In genomic region chr1:172531412-172531811, GRCh38 we compare ENCODE assay signal across 1 cellular context.
TF ChIP-seq lines count a peak whose summit lies in the region.

No MANE protein-coding gene starts in this region.

TF ChIP-seq in K562, 482 proteins besides CTCF, POLR2A, EP300 and RAD21 (continued from another document):
- TF ChIP-seq, protein P1, sequence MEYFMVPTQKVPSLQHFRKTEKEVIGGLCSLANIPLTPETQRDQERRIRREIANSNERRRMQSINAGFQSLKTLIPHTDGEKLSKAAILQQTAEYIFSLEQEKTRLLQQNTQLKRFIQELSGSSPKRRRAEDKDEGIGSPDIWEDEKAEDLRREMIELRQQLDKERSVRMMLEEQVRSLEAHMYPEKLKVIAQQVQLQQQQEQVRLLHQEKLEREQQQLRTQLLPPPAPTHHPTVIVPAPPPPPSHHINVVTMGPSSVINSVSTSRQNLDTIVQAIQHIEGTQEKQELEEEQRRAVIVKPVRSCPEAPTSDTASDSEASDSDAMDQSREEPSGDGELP (CRISPR knock-in tag; IDR thresholded peaks at IDR 0.05; ENCODE audit: borderline replicate concordance): no peak
- TF ChIP-seq IFI16 (CRISPR knock-in tag; IDR thresholded peaks at IDR 0.05) (no peak), RNF2 (IDR thresholded peaks at IDR 0.05) (no peak), PHB2 (IDR thresholded peaks at IDR 0.05; ENCODE audit: low read depth) (no peak), TCF3 (CRISPR knock-in tag; IDR thresholded peaks at IDR 0.05) (peak; percentile 16; the same call in 1 of the 2 replicates), RB1 (IDR thresholded peaks at IDR 0.05; ENCODE audit: low read depth) (no peak), DACH1 (IDR thresholded peaks at IDR 0.05; ENCODE audit: partially characterized antibody) (peak; percentile 56), ZNF512 (tag; IDR thresholded peaks at IDR 0.05) (0 out of 2 replicates have a peak, but pooled peaks have one; percentile 30), TAF9B (IDR thresholded peaks at IDR 0.05; ENCODE audit: partially characterized antibody) (peak; percentile 16), SMARCA5 (IDR thresholded peaks at IDR 0.05) (no peak), MYC (IDR thresholded peaks at IDR 0.05; ENCODE audit: low read depth, low read length) (no peak), MYC (CRISPR knock-in tag; IDR thresholded peaks at IDR 0.05; ENCODE audit: borderline replicate concordance, low read depth) (no peak), TEAD1 (CRISPR knock-in tag; IDR thresholded peaks at IDR 0.05) (no peak), ZNF785 (CRISPR knock-in tag; IDR thresholded peaks at IDR 0.05) (no peak), ZNF23 (CRISPR knock-in tag; IDR thresholded peaks at IDR 0.05) (no peak), HDAC1 (IDR thresholded peaks at IDR 0.05) (no peak), ZC3H4 (CRISPR knock-in tag; IDR thresholded peaks at IDR 0.05; ENCODE audit: borderline replicate concordance) (no peak), SAFB (IDR thresholded peaks at IDR 0.05; ENCODE audit: borderline replicate concordance, low read depth, low read length) (no peak), ZNF766 (CRISPR knock-in tag; conservative IDR thresholded peaks at IDR 0.05) (0 out of 2 replicates have a peak, but pooled peaks have one; percentile 11), ZBTB12 (CRISPR knock-in tag; IDR thresholded peaks at IDR 0.05) (no peak), USF2 (CRISPR knock-in tag; IDR thresholded peaks at IDR 0.05) (no peak), MYBL2 (IDR thresholded peaks at IDR 0.05; ENCODE audit: low read depth) (0 out of 2 replicates have a peak, but pooled peaks have one; percentile 1), MYBL2 (CRISPR knock-in tag; IDR thresholded peaks at IDR 0.05; ENCODE audit: borderline replicate concordance) (no peak), KAT7 (CRISPR knock-in tag; IDR thresholded peaks at IDR 0.05; ENCODE audit: borderline replicate concordance) (0 out of 2 replicates have a peak, but pooled peaks have one; percentile 5), CBFA2T3 (IDR thresholded peaks at IDR 0.05) (0 out of 2 replicates have a peak, but pooled peaks have one; percentile 43), WHSC1 (IDR thresholded peaks at IDR 0.05; ENCODE audit: low read length) (no peak), CBX2 (IDR thresholded peaks at IDR 0.05; ENCODE audit: insufficient read depth, low read length, poor library complexity, severe bottlenecking) (no peak), ZNF639 (CRISPR knock-in tag; conservative IDR thresholded peaks at IDR 0.05 in 1 of 2, IDR thresholded peaks at IDR 0.05 in 1 of 2) (no peak)
- TF ChIP-seq, protein P2, sequence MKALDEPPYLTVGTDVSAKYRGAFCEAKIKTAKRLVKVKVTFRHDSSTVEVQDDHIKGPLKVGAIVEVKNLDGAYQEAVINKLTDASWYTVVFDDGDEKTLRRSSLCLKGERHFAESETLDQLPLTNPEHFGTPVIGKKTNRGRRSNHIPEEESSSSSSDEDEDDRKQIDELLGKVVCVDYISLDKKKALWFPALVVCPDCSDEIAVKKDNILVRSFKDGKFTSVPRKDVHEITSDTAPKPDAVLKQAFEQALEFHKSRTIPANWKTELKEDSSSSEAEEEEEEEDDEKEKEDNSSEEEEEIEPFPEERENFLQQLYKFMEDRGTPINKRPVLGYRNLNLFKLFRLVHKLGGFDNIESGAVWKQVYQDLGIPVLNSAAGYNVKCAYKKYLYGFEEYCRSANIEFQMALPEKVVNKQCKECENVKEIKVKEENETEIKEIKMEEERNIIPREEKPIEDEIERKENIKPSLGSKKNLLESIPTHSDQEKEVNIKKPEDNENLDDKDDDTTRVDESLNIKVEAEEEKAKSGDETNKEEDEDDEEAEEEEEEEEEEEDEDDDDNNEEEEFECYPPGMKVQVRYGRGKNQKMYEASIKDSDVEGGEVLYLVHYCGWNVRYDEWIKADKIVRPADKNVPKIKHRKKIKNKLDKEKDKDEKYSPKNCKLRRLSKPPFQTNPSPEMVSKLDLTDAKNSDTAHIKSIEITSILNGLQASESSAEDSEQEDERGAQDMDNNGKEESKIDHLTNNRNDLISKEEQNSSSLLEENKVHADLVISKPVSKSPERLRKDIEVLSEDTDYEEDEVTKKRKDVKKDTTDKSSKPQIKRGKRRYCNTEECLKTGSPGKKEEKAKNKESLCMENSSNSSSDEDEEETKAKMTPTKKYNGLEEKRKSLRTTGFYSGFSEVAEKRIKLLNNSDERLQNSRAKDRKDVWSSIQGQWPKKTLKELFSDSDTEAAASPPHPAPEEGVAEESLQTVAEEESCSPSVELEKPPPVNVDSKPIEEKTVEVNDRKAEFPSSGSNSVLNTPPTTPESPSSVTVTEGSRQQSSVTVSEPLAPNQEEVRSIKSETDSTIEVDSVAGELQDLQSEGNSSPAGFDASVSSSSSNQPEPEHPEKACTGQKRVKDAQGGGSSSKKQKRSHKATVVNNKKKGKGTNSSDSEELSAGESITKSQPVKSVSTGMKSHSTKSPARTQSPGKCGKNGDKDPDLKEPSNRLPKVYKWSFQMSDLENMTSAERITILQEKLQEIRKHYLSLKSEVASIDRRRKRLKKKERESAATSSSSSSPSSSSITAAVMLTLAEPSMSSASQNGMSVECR (CRISPR knock-in tag; IDR thresholded peaks at IDR 0.05): no peak
- TF ChIP-seq, protein P3, sequence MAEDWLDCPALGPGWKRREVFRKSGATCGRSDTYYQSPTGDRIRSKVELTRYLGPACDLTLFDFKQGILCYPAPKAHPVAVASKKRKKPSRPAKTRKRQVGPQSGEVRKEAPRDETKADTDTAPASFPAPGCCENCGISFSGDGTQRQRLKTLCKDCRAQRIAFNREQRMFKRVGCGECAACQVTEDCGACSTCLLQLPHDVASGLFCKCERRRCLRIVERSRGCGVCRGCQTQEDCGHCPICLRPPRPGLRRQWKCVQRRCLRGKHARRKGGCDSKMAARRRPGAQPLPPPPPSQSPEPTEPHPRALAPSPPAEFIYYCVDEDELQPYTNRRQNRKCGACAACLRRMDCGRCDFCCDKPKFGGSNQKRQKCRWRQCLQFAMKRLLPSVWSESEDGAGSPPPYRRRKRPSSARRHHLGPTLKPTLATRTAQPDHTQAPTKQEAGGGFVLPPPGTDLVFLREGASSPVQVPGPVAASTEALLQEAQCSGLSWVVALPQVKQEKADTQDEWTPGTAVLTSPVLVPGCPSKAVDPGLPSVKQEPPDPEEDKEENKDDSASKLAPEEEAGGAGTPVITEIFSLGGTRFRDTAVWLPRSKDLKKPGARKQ (CRISPR knock-in tag; IDR thresholded peaks at IDR 0.05): no peak
- TF ChIP-seq, protein P4, sequence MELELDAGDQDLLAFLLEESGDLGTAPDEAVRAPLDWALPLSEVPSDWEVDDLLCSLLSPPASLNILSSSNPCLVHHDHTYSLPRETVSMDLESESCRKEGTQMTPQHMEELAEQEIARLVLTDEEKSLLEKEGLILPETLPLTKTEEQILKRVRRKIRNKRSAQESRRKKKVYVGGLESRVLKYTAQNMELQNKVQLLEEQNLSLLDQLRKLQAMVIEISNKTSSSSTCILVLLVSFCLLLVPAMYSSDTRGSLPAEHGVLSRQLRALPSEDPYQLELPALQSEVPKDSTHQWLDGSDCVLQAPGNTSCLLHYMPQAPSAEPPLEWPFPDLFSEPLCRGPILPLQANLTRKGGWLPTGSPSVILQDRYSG (tag; conservative IDR thresholded peaks at IDR 0.05; ENCODE audit: low read depth): no peak
- TF ChIP-seq, protein P5, sequence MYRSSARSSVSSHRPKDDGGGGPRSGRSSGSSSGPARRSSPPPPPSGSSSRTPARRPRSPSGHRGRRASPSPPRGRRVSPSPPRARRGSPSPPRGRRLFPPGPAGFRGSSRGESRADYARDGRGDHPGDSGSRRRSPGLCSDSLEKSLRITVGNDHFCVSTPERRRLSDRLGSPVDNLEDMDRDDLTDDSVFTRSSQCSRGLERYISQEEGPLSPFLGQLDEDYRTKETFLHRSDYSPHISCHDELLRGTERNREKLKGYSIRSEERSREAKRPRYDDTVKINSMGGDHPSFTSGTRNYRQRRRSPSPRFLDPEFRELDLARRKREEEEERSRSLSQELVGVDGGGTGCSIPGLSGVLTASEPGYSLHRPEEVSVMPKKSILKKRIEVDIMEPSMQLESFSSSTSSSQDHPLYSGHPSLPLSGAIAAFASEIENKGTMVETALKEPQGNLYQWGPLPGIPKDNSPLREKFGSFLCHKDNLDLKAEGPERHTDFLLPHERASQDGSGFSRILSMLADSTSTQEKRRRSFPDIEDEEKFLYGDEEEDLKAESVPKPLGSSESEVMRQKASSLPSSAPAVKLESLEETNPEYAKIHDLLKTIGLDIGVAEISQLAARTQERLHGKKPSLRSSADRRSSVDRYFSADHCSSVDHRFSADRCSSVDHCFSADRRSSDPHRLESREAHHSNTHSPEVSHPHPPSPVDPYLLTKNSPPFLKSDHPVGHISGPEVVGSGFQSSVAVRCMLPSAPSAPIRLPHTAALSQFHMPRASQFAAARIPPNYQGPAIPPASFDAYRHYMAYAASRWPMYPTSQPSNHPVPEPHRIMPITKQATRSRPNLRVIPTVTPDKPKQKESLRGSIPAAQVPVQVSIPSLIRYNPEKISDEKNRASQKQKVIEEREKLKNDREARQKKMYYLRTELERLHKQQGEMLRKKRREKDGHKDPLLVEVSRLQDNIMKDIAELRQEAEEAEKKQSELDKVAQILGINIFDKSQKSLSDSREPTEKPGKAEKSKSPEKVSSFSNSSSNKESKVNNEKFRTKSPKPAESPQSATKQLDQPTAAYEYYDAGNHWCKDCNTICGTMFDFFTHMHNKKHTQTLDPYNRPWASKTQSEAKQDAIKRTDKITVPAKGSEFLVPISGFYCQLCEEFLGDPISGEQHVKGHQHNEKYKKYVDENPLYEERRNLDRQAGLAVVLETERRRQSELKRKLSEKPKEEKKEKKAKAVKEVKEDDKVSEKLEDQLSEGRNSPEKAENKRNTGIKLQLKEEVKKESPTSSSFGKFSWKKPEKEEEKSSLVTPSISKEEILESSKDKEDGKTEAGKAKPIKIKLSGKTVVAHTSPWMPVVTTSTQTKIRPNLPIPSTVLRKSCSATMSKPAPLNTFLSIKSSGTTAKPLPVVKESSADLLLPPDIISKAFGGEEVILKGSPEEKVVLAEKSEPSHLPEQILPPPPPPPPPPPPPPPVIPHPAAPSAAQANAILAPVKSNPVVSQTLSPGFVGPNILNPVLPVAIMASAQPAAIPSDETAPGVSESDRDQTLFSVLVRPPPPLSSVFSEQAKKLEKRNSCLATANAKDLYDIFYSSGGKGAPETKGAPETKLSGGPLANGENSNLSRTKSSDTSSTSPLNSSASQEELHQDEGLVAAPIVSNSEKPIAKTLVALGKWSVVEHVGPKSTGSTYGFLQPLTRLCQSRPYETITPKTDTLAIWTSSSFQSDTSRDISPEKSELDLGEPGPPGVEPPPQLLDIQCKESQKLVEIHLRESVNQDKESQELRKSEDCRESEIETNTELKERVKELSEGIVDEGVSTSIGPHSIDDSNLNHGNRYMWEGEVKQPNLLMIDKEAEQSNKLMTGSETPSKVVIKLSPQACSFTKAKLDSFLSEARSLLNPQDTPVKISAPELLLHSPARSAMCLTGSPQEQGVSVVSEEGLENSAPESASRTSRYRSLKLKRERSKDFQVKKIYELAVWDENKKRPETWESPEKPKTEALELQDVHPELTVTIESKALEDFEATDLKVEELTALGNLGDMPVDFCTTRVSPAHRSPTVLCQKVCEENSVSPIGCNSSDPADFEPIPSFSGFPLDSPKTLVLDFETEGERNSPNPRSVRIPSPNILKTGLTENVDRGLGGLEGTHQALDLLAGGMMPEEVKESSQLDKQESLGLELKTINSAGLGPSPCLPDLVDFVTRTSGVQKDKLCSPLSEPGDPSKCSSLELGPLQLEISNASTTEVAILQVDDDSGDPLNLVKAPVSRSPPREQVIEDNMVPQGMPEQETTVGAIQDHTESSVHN (IDR thresholded peaks at IDR 0.05; ENCODE audit: borderline replicate concordance in 1 of 2, low read depth in 1 of 2): peak in 1 of 2 experiments; percentile 9; a peak in 1 of 4 replicates
